29 cellular contexts compared by ENCODE assay signal in genomic region chr6:47062346-47062745, GRCh38. TPM values are rescaled to one million over a fixed set of nuclear protein-coding genes. Genes with fewer than 3 reads are reported as not detected.
A peak's percentile ranks its signal among the peaks of the same experiment; 100 is the strongest.
DNase-seq lines count a peak whose midpoint lies in the region; ATAC-seq and TF ChIP-seq lines count a peak whose summit lies in the region.
"Had no signal": no experiment of that assay in that cellular context is flagged by ENCODE, and none has a peak within 500 bp of the region (broad histone marks: within the 10 kb centered on the region; RNA-seq: fewer than 3 reads in every experiment).

No MANE protein-coding gene starts in this region.

- TF ChIP-seq CTCF in breast epithelium (IDR thresholded peaks at IDR 0.05), result no peak
- no peak for TF ChIP-seq CTCF in mammary epithelial cell (conservative IDR thresholded peaks at IDR 0.05 in 1 of 2, IDR thresholded peaks at IDR 0.05 in 1 of 2; ENCODE audit: extremely low read depth in 1 of 2, insufficient read depth in 1 of 2, low read depth in 1 of 2, low read length in 2 of 2)
- TF ChIP-seq CTCF in esophagus squamous epithelium (IDR thresholded peaks at IDR 0.05), result no peak
- no peak for TF ChIP-seq CTCF in osteocyte (IDR thresholded peaks at IDR 0.05)

- no peak overlapping the region for H3K27ac Mint-ChIP-seq in osteocyte (ENCODE audit: unreplicated experiment)
- H3K27ac Mint-ChIP-seq: CD8-positive, alpha-beta memory T cell; IgD-negative memory B cell had no signal

- H3K4me1 Mint-ChIP-seq in osteocyte (ENCODE audit: unreplicated experiment), result no peaks in the 10 kb centered on the region
- H3K4me1 Mint-ChIP-seq: CD8-positive, alpha-beta memory T cell; IgD-negative memory B cell had no signal

- H3K9ac ChIP-seq in mammary epithelial cell (ENCODE audit: insufficient read depth, low read length) (no peak overlapping the region), muscle layer of colon (ENCODE audit: low read length) (no peak overlapping the region)
- H3K9ac ChIP-seq: GM23248, KMS-11 had no signal

- H3K27me3 Mint-ChIP-seq in osteocyte (ENCODE audit: unreplicated experiment), result peaks cover 2% of the 10 kb centered on the region

- DNase-seq in breast epithelium (ENCODE audit: low spot score in 2 of 2) (no peak), mammary epithelial cell (no peak), substantia nigra (lab: John Stamatoyannopoulos, UW) (no peak), esophagus squamous epithelium (lab: John Stamatoyannopoulos, UW) (no peak), osteocyte (ENCODE audit: extremely low spot score, unreplicated experiment) (no peak)
- DNase-seq: 8988T; ACHN; BE2C; CD8-positive, alpha-beta memory T cell; DMS79 treated with DMSO at 0.1 percent for 48 hours; GF-D8; H7; NCI-H1048; NCI-H1417; NCI-H1694; NCI-H2029 treated with DMSO at 0.1 percent for 48 hours; NCI-H446 treated with DMSO at 0.1 percent for 48 hours; NCI-H526; Peyer's patch had no signal

- H3K4me2 ChIP-seq in mammary epithelial cell (ENCODE audit: insufficient read depth, low read depth, low read length), result no peak overlapping the region
- H3K4me2 ChIP-seq: KMS-11 had no signal

- H3K9me3 Mint-ChIP-seq in osteocyte (ENCODE audit: unreplicated experiment), result peaks cover 6% of the 10 kb centered on the region
- H3K9me3 Mint-ChIP-seq: IgD-negative memory B cell had no signal

- H3K79me2 ChIP-seq in mammary epithelial cell (ENCODE audit: insufficient read depth, low read length), result no peaks in the 10 kb centered on the region

- no peaks in the 10 kb centered on the region for H4K20me1 ChIP-seq in mammary epithelial cell (ENCODE audit: insufficient read depth, low read length)

- in situ Hi-C loops in mammary epithelial cell (cut with MboI; ENCODE audit: low sequenced_read_pairs in 2 of 2), result no loop called here

- no TSS peak for BruUV-seq in mammary epithelial cell (replicated peaks; lab: Mats Ljungman, UMichigan)

- dilution Hi-C loops in mammary epithelial cell (cut with HindIII; ENCODE audit: low sequenced_read_pairs), result no loop called here

- H3K27me3 ChIP-seq in breast epithelium, result no peaks in the 10 kb centered on the region
- H3K27me3 ChIP-seq in mammary epithelial cell (ENCODE audit: insufficient read depth, low read length), result no peaks in the 10 kb centered on the region
- H3K27me3 ChIP-seq in muscle layer of colon (ENCODE audit: control insufficient read depth in 1 of 2, insufficient read depth in 2 of 2, low read length in 2 of 2), result no peaks in the 10 kb centered on the region
- no peaks in the 10 kb centered on the region for H3K27me3 ChIP-seq in esophagus squamous epithelium
- H3K27me3 ChIP-seq: BE2C, Peyer's patch, SJCRH30 had no signal

- H3K9me3 ChIP-seq in breast epithelium (peaks cover 0 to 6% of the 10 kb centered on the region in 2 donors), mammary epithelial cell (replicated peaks; ENCODE audit: insufficient read depth, low read length) (no peaks in the 10 kb centered on the region), muscle layer of colon (ENCODE audit: low read length) (no peaks in the 10 kb centered on the region), esophagus squamous epithelium (no peaks in the 10 kb centered on the region)
- H3K9me3 ChIP-seq: BE2C, Peyer's patch, SJCRH30 had no signal

- peak overlapping the region; percentile 68 to 81 for H3K27ac ChIP-seq in breast epithelium
- no peak overlapping the region for H3K27ac ChIP-seq in mammary epithelial cell (ENCODE audit: insufficient read depth, low read depth, low read length)
- peak overlapping the region; percentile 55 for H3K27ac ChIP-seq in cingulate gyrus (ENCODE audit: low read depth, low read length)
- peak overlapping the region; percentile 27 for H3K27ac ChIP-seq in muscle layer of colon (ENCODE audit: low read depth, low read length)
- H3K27ac ChIP-seq in substantia nigra (ENCODE audit: low read depth, low read length, poor library complexity, severe bottlenecking), result peak overlapping the region; percentile 89
- H3K27ac ChIP-seq in esophagus squamous epithelium, result peak overlapping the region in 2 of 4 donors; percentile 41 to 61
- H3K27ac ChIP-seq: GM23248, KMS-11, Peyer's patch, SJCRH30 had no signal

- H3K36me3 ChIP-seq in breast epithelium (no peaks in the 10 kb centered on the region), mammary epithelial cell (ENCODE audit: insufficient read depth, low read length) (no peaks in the 10 kb centered on the region), muscle layer of colon (ENCODE audit: insufficient read depth, low read length) (no peaks in the 10 kb centered on the region), esophagus squamous epithelium (no peaks in the 10 kb centered on the region)
- H3K36me3 ChIP-seq: BE2C, Peyer's patch, SJCRH30 had no signal

- H3K4me3 ChIP-seq in breast epithelium (no peak overlapping the region), mammary epithelial cell (replicated peaks in 1 of 3; ENCODE audit: insufficient read depth in 1 of 3, low read depth in 2 of 3, low read length in 3 of 3) (no peak overlapping the region), muscle layer of colon (ENCODE audit: low read depth in 1 of 2, low read length in 2 of 2) (no peak overlapping the region), esophagus squamous epithelium (no peak overlapping the region)
- H3K4me3 ChIP-seq: GM23248, Peyer's patch, SJCRH30 had no signal

- TF ChIP-seq POLR2A in breast epithelium (IDR thresholded peaks at IDR 0.05), result no peak
- no peak for TF ChIP-seq POLR2A in esophagus squamous epithelium (IDR thresholded peaks at IDR 0.05)

- no peak overlapping the region for H3K4me3 Mint-ChIP-seq in osteocyte (ENCODE audit: unreplicated experiment)
- H3K4me3 Mint-ChIP-seq: CD14-positive monocyte; CD8-positive, alpha-beta memory T cell; IgD-negative memory B cell had no signal

- 78% methylated on average over 5 of the region's 5 CpGs for WGBS in mammary epithelial cell (ENCODE audit: low coverage, missing lambda C conversion rate)
- WGBS in esophagus squamous epithelium, 2 donors, result 73% methylated on average over 5 of the region's 5 CpGs

- no peaks in the 10 kb centered on the region for H3K36me3 Mint-ChIP-seq in osteocyte (ENCODE audit: unreplicated experiment)
- H3K36me3 Mint-ChIP-seq: CD14-positive monocyte; CD8-positive, alpha-beta memory T cell; IgD-negative memory B cell had no signal

- no peak overlapping the region for H2AFZ ChIP-seq in mammary epithelial cell (ENCODE audit: low read depth, low read length)
- H2AFZ ChIP-seq: GM23248 had no signal

- no peak for ATAC-seq in HG03565 (IDR thresholded peaks at IDR 0.05; ENCODE audit: unreplicated experiment)
- ATAC-seq: SK-N-SH treated with all-trans-retinoic acid at 6 μM for 48 hours had no signal

- intact Hi-C loops in breast epithelium (cut with DNase I; ENCODE audit: low total_unique reads) (no loop called here), mammary epithelial cell (cut with micrococcal nuclease) (no loop called here), esophagus squamous epithelium (cut with DNase I) (no loop called here)

- CTCF ChIA-PET in mammary epithelial cell (lab: Charles Lee; ENCODE audit: low non-redundant PET), result no interaction called here

- peaks cover 0 to 16% of the 10 kb centered on the region in 2 donors for H3K4me1 ChIP-seq in breast epithelium
- H3K4me1 ChIP-seq in mammary epithelial cell (ENCODE audit: insufficient read depth, low read length), result peaks cover 52% of the 10 kb centered on the region
- H3K4me1 ChIP-seq in muscle layer of colon (ENCODE audit: insufficient read depth, low read length), result peaks cover 15% of the 10 kb centered on the region
- peaks cover 6 to 28% (median 7%) of the 10 kb centered on the region in 3 donors for H3K4me1 ChIP-seq in esophagus squamous epithelium
- H3K4me1 ChIP-seq: BE2C, Peyer's patch, SJCRH30 had no signal

RNA-seq across cellular contexts. Expression of gene ADGRF1, which starts 20.2 kb away (rescaled TPM):
- 1 to 10 TPM in 1 of 3 donors, under 1 TPM in 1, not detected in 1; 0.66 to 3.5 TPM for total RNA-seq in breast epithelium
- 10 to 100 TPM; 10.0 to 79.4 TPM for total RNA-seq in mammary epithelial cell
- polyA plus RNA-seq in mammary epithelial cell, result 51.5 TPM
- polyA minus RNA-seq in mammary epithelial cell, result 97.8 TPM
- total RNA-seq in esophagus squamous epithelium, result 10 to 100 TPM in 3 of 4 donors, 1 to 10 TPM in 1; 7.4 to 57.0 (median 43.6) TPM
- not detected in 2 replicates for total RNA-seq in osteocyte
- total RNA-seq: CD8-positive, alpha-beta memory T cell; GM23248; H7; OCI-LY7; SJCRH30 had no signal
- polyA plus RNA-seq: CD14-positive monocyte; CD8-positive, alpha-beta memory T cell; GM23248; IgD-negative memory B cell had no signal
